ENCODE assay signal across 9 cellular contexts in genomic region chr5:7446913-7447312, GRCh38. TPM values are rescaled to one million over a fixed set of nuclear protein-coding genes. Genes with fewer than 3 reads are reported as not detected.
"Had no signal": no experiment of that assay in that cellular context is flagged by ENCODE, and none has a peak within 500 bp of the region (broad histone marks: within the 10 kb centered on the region; RNA-seq: fewer than 3 reads in every experiment).

No MANE protein-coding gene starts in this region.

- DNase-seq: GM23248, GOT3, H9, HCEC 1CT, IMR-90 had no signal

- H3K27ac ChIP-seq: GM23248 had no signal

- FAIRE-seq: H54, HTR-8/SVneo, K562 had no signal

- H3K4me3 ChIP-seq: GM23248, K562 had no signal

- H2AFZ ChIP-seq: GM23248 had no signal

- ATAC-seq: K562 had no signal

- H3K9ac ChIP-seq: GM23248 had no signal

RNA-seq across cellular contexts. Expression of gene ADCY2, which starts 51.0 kb away (rescaled TPM):
- total RNA-seq: GM23248, HT-29, IMR-90 had no signal
- polyA plus RNA-seq: IMR-90 had no signal
